2 cellular contexts compared by ENCODE assay signal in the genomic region with DNA sequence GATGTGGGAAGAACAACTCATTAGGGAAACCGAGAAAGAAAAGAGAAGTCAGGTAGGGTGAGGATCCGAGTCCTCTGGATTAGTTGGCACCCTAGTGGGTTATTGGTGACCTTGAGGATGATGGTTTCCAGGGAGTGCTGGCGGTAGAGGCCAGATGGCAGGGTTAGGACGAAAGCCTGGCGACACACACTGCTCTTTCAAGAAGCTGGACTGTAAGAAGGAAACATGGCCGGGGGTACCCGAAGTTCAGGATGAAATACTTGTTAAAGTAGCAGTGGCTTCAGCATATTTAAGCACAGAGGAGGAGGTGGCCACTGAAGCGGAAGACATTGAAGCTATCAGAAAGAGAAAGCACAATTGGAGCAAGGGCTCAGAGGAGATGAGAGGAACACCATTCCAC.
TF ChIP-seq lines count a peak whose summit lies in the region.

No MANE protein-coding gene starts in this region.

TF ChIP-seq in GM23338, 12 proteins besides CTCF, POLR2A, EP300 and RAD21:
- TF ChIP-seq, protein P1, sequence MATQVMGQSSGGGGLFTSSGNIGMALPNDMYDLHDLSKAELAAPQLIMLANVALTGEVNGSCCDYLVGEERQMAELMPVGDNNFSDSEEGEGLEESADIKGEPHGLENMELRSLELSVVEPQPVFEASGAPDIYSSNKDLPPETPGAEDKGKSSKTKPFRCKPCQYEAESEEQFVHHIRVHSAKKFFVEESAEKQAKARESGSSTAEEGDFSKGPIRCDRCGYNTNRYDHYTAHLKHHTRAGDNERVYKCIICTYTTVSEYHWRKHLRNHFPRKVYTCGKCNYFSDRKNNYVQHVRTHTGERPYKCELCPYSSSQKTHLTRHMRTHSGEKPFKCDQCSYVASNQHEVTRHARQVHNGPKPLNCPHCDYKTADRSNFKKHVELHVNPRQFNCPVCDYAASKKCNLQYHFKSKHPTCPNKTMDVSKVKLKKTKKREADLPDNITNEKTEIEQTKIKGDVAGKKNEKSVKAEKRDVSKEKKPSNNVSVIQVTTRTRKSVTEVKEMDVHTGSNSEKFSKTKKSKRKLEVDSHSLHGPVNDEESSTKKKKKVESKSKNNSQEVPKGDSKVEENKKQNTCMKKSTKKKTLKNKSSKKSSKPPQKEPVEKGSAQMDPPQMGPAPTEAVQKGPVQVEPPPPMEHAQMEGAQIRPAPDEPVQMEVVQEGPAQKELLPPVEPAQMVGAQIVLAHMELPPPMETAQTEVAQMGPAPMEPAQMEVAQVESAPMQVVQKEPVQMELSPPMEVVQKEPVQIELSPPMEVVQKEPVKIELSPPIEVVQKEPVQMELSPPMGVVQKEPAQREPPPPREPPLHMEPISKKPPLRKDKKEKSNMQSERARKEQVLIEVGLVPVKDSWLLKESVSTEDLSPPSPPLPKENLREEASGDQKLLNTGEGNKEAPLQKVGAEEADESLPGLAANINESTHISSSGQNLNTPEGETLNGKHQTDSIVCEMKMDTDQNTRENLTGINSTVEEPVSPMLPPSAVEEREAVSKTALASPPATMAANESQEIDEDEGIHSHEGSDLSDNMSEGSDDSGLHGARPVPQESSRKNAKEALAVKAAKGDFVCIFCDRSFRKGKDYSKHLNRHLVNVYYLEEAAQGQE (IDR thresholded peaks at IDR 0.05; ENCODE audit: unreplicated experiment) = no peak
- no peak for TF ChIP-seq EZH2 (IDR thresholded peaks at IDR 0.05; ENCODE audit: low read depth, unreplicated experiment)
- no peak for TF ChIP-seq ZNF331 (CRISPR knock-in tag; IDR thresholded peaks at IDR 0.05; ENCODE audit: low read depth)

TF ChIP-seq in H1, 55 proteins besides CTCF, POLR2A, EP300 and RAD21:
- TF ChIP-seq POU5F1 (IDR thresholded peaks at IDR 0.05; ENCODE audit: low read depth, low read length) (no peak), YY1 (IDR thresholded peaks at IDR 0.05; ENCODE audit: low read depth, low read length) (no peak), BCL11A (IDR thresholded peaks at IDR 0.05; ENCODE audit: low read depth in 2 of 2, low read length in 2 of 2) (no peak), BRCA1 (IDR thresholded peaks at IDR 0.05; ENCODE audit: low read depth, low read length) (no peak), SIRT6 (IDR thresholded peaks at IDR 0.05; ENCODE audit: low read length) (no peak), SIN3A (conservative IDR thresholded peaks at IDR 0.05 in 1 of 2, IDR thresholded peaks at IDR 0.05 in 1 of 2; ENCODE audit: low read depth in 1 of 2, low read length in 2 of 2) (no peak)
- TF ChIP-seq, protein P2, sequence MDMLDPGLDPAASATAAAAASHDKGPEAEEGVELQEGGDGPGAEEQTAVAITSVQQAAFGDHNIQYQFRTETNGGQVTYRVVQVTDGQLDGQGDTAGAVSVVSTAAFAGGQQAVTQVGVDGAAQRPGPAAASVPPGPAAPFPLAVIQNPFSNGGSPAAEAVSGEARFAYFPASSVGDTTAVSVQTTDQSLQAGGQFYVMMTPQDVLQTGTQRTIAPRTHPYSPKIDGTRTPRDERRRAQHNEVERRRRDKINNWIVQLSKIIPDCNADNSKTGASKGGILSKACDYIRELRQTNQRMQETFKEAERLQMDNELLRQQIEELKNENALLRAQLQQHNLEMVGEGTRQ (IDR thresholded peaks at IDR 0.05; ENCODE audit: low read length) = no peak
